In genomic region chr21:44996983-44997936, GRCh38 we compare ENCODE assay signal across 18 cellular contexts.
"Had no signal": no experiment of that assay in that cellular context is flagged by ENCODE, and none has a peak within 500 bp of the region (broad histone marks: within the 10 kb centered on the region; RNA-seq: fewer than 3 reads in every experiment).

No MANE protein-coding gene starts in this region.

- H3K27ac Mint-ChIP-seq: activated CD4-positive, alpha-beta T cell treated with anti-CD3 and anti-CD28 coated beads, Interleukin-2, amount 10 ng/mL, durations not matched to agents 7 days and 5 days; activated naive CD8-positive, alpha-beta T cell treated with anti-CD3 and anti-CD28 coated beads, Interleukin-2, amount 10 ng/mL, durations not matched to agents 7 days and 5 days; activated T-helper 1 cell treated with anti-CD3 and anti-CD28 coated beads, Interleukin-12 subunit alpha, Interleukin-12 subunit beta, Interleukin-2, Interleukin-4 antibody, amounts not matched to agents 30 ng/mL and 10 ng/mL and 1 ng/mL, durations not matched to agents 14 hours and 24 hours and 36 hours; neural progenitor cell; T-helper 2 cell treated with Interferon-gamma antibody and Interleukin-4, amounts not matched to agents 5 μg/mL and 100 μg/mL, for 36 hours had no signal

- H3K4me1 Mint-ChIP-seq: activated CD4-positive, alpha-beta T cell treated with anti-CD3 and anti-CD28 coated beads, Interleukin-2, amount 10 ng/mL, durations not matched to agents 7 days and 5 days; activated naive CD8-positive, alpha-beta T cell treated with anti-CD3 and anti-CD28 coated beads, Interleukin-2, amount 10 ng/mL, durations not matched to agents 7 days and 5 days; central memory CD8-positive, alpha-beta T cell had no signal

- H3K9me3 Mint-ChIP-seq: activated CD4-positive, alpha-beta T cell treated with anti-CD3 and anti-CD28 coated beads, Interleukin-2, amount 10 ng/mL, durations not matched to agents 7 days and 5 days; activated naive CD8-positive, alpha-beta T cell treated with anti-CD3 and anti-CD28 coated beads, Interleukin-2, amount 10 ng/mL, durations not matched to agents 7 days and 5 days; activated T-helper 1 cell treated with anti-CD3 and anti-CD28 coated beads, Interleukin-12 subunit alpha, Interleukin-12 subunit beta, Interleukin-2, Interleukin-4 antibody, amounts not matched to agents 30 ng/mL and 10 ng/mL and 1 ng/mL, durations not matched to agents 14 hours and 24 hours and 36 hours; central memory CD8-positive, alpha-beta T cell; naive B cell; neural progenitor cell; T-helper 2 cell treated with Interferon-gamma antibody and Interleukin-4, amounts not matched to agents 5 μg/mL and 100 μg/mL, for 36 hours had no signal

- H3K27me3 Mint-ChIP-seq: activated CD4-positive, alpha-beta T cell treated with anti-CD3 and anti-CD28 coated beads, Interleukin-2, amount 10 ng/mL, durations not matched to agents 7 days and 5 days; activated naive CD8-positive, alpha-beta T cell treated with anti-CD3 and anti-CD28 coated beads, Interleukin-2, amount 10 ng/mL, durations not matched to agents 7 days and 5 days had no signal

- H3K36me3 Mint-ChIP-seq: activated naive CD8-positive, alpha-beta T cell treated with anti-CD3 and anti-CD28 coated beads, Interleukin-2, amount 10 ng/mL, durations not matched to agents 7 days and 5 days; brain; naive B cell; neural progenitor cell had no signal

- DNase-seq: activated CD4-positive, alpha-beta T cell treated with anti-CD3 and anti-CD28 coated beads, Interleukin-2, amount 10 ng/mL, durations not matched to agents 7 days and 5 days; activated CD4-positive, CD25-positive, alpha-beta regulatory T cell; activated naive CD8-positive, alpha-beta T cell treated with anti-CD3 and anti-CD28 coated beads, Interleukin-2, amount 10 ng/mL, durations not matched to agents 7 days and 5 days; cortex of kidney; effector CD4-positive, alpha-beta T cell; left colon; mammary epithelial cell; naive B cell; ovary; stimulated activated CD4-positive, alpha-beta T cell treated with anti-CD3 and anti-CD28 coated beads, Interleukin-15, amount 100 ng/mL, for 24 hours; stimulated activated CD4-positive, alpha-beta T cell treated with anti-CD3 and anti-CD28 coated beads, Interleukin-4, amount 100 ng/mL, for 1 hour; stimulated activated naive CD4-positive, alpha-beta T cell; transverse colon had no signal

- ATAC-seq: left colon had no signal

- H3K4me3 Mint-ChIP-seq: activated CD4-positive, alpha-beta T cell treated with anti-CD3 and anti-CD28 coated beads, Interleukin-2, amount 10 ng/mL, durations not matched to agents 7 days and 5 days; activated naive CD8-positive, alpha-beta T cell treated with anti-CD3 and anti-CD28 coated beads, Interleukin-2, amount 10 ng/mL, durations not matched to agents 7 days and 5 days; activated T-helper 1 cell treated with anti-CD3 and anti-CD28 coated beads, Interleukin-12 subunit alpha, Interleukin-12 subunit beta, Interleukin-2, Interleukin-4 antibody, amounts not matched to agents 30 ng/mL and 10 ng/mL and 1 ng/mL, durations not matched to agents 14 hours and 24 hours and 36 hours; brain; central memory CD8-positive, alpha-beta T cell; naive B cell; neural progenitor cell; T-helper 2 cell treated with Interferon-gamma antibody and Interleukin-4, amounts not matched to agents 5 μg/mL and 100 μg/mL, for 36 hours had no signal
